ENCODE assay signal across 1 cellular context in genomic region chr2:42967959-42968674, GRCh38.
TF ChIP-seq lines count a peak whose summit lies in the region.

No MANE protein-coding gene starts in this region.

TF ChIP-seq in K562, 482 proteins besides CTCF, POLR2A, EP300 and RAD21 (continued from another document and continues in another):
- no peak for TF ChIP-seq MEF2A (IDR thresholded peaks at IDR 0.05; ENCODE audit: control insufficient read depth, low read depth, low read length)
- TF ChIP-seq CBFB (CRISPR knock-in tag; IDR thresholded peaks at IDR 0.05) = no peak
- TF ChIP-seq ZNF785 (CRISPR knock-in tag; IDR thresholded peaks at IDR 0.05) = no peak
- peak; percentile 93 for TF ChIP-seq ETV1 (tag; conservative IDR thresholded peaks at IDR 0.05; ENCODE audit: low read depth)
- no peak for TF ChIP-seq FOXP4 (CRISPR knock-in tag; IDR thresholded peaks at IDR 0.05; ENCODE audit: borderline replicate concordance)
- TF ChIP-seq PYGO2 (tag; IDR thresholded peaks at IDR 0.05) = no peak; the same call in 1 of the 2 replicates
- no peak for TF ChIP-seq SNAPC5 (CRISPR knock-in tag; IDR thresholded peaks at IDR 0.05)
- TF ChIP-seq RBM17 (IDR thresholded peaks at IDR 0.05; ENCODE audit: borderline replicate concordance, low read depth, low read length) = no peak
- no peak for TF ChIP-seq ERF (CRISPR knock-in tag; IDR thresholded peaks at IDR 0.05)
- peak in 1 of 2 experiments; percentile 64; a peak in 2 of 3 replicates for TF ChIP-seq CBX3 (IDR thresholded peaks at IDR 0.05; ENCODE audit: borderline replicate concordance in 1 of 2, low read length in 2 of 2)
- TF ChIP-seq ZNF592 (IDR thresholded peaks at IDR 0.05) = peak; percentile 98
- TF ChIP-seq TAF15 (IDR thresholded peaks at IDR 0.05; ENCODE audit: low read depth, low read length) = no peak
- no peak for TF ChIP-seq RBM14 (IDR thresholded peaks at IDR 0.05; ENCODE audit: borderline replicate concordance, insufficient read depth, low read depth, low read length)
- no peak for TF ChIP-seq NR2C2 (CRISPR knock-in tag; IDR thresholded peaks at IDR 0.05)
- TF ChIP-seq NR2C2 (tag; IDR thresholded peaks at IDR 0.05) = peak; percentile 70
- TF ChIP-seq NCOR1 (IDR thresholded peaks at IDR 0.05) = peak; percentile 60
- TF ChIP-seq HEY1 (CRISPR knock-in tag; IDR thresholded peaks at IDR 0.05; ENCODE audit: borderline replicate concordance) = no peak
- TF ChIP-seq GTF2F1 (IDR thresholded peaks at IDR 0.05; ENCODE audit: low read depth, low read length) = no peak
- TF ChIP-seq CSDE1 (IDR thresholded peaks at IDR 0.05) = no peak
- no peak for TF ChIP-seq PML (IDR thresholded peaks at IDR 0.05; ENCODE audit: low read length)
- TF ChIP-seq NFYB (IDR thresholded peaks at IDR 0.05; ENCODE audit: extremely low read depth, insufficient read length) = no peak
- TF ChIP-seq MITF (IDR thresholded peaks at IDR 0.05) = 0 out of 2 replicates have a peak, but pooled peaks have one; percentile 30
- no peak for TF ChIP-seq CBX2 (IDR thresholded peaks at IDR 0.05; ENCODE audit: insufficient read depth, low read length, poor library complexity, severe bottlenecking)
- peak; percentile 55; the same call in 1 of the 2 replicates for TF ChIP-seq ZNF766 (CRISPR knock-in tag; conservative IDR thresholded peaks at IDR 0.05)
- TF ChIP-seq HES1 (IDR thresholded peaks at IDR 0.05; ENCODE audit: low read depth) = no peak
- 0 out of 2 replicates have a peak, but pooled peaks have one; percentile 18 for TF ChIP-seq ZNF707 (CRISPR knock-in tag; conservative IDR thresholded peaks at IDR 0.05)
- TF ChIP-seq ZNF143 (CRISPR knock-in tag; IDR thresholded peaks at IDR 0.05) = no peak
- TF ChIP-seq ZNF3 (CRISPR knock-in tag; IDR thresholded peaks at IDR 0.05) = no peak
- TF ChIP-seq HMG20B (CRISPR knock-in tag; IDR thresholded peaks at IDR 0.05) = no peak
- TF ChIP-seq ASH1L (IDR thresholded peaks at IDR 0.05; ENCODE audit: borderline replicate concordance, low read depth, partially characterized antibody) = no peak
- no peak for TF ChIP-seq CBX5 (IDR thresholded peaks at IDR 0.05; ENCODE audit: borderline replicate concordance, low read depth)
- peak; percentile 54; the same call in 1 of the 2 replicates for TF ChIP-seq RB1 (IDR thresholded peaks at IDR 0.05; ENCODE audit: low read depth)
- TF ChIP-seq ZBTB40 (IDR thresholded peaks at IDR 0.05) = 0 out of 2 replicates have a peak, but pooled peaks have one; percentile 25
- no peak for TF ChIP-seq ZBTB40 (CRISPR knock-in tag; IDR thresholded peaks at IDR 0.05)
- no peak for TF ChIP-seq CCAR2 (IDR thresholded peaks at IDR 0.05; ENCODE audit: low read depth, low read length)
- no peak for TF ChIP-seq TRIM25 (IDR thresholded peaks at IDR 0.05; ENCODE audit: borderline replicate concordance)
- TF ChIP-seq ZNF124 (CRISPR knock-in tag; IDR thresholded peaks at IDR 0.05) = no peak
- TF ChIP-seq GATAD2A (IDR thresholded peaks at IDR 0.05) = peak; percentile 30; the same call in 1 of the 2 replicates
- peak; percentile 54; the same call in 1 of the 2 replicates for TF ChIP-seq STAT6 (CRISPR knock-in tag; IDR thresholded peaks at IDR 0.05)
- peak; percentile 52 for TF ChIP-seq ZBTB7A (IDR thresholded peaks at IDR 0.05; ENCODE audit: borderline replicate concordance, control insufficient read depth, low read depth, low read length)
- TF ChIP-seq ARID2 (IDR thresholded peaks at IDR 0.05) = no peak
